8 cellular contexts compared by ENCODE assay signal in genomic region chr1:17053071-17053684, GRCh38. TPM values are rescaled to one million over a fixed set of nuclear protein-coding genes. Genes with fewer than 3 reads are reported as not detected.
DNase-seq lines count a peak whose midpoint lies in the region; ATAC-seq, FAIRE-seq and TF ChIP-seq lines count a peak whose summit lies in the region.

No MANE protein-coding gene starts in this region.

- POLR2A ChIA-PET in A549 (lab: Yijun Ruan, JAX) (no interaction called here), IMR-90 (lab: Charles Lee; ENCODE audit: unreplicated experiment) (no interaction called here)

- intact Hi-C loops in IMR-90 (cut with micrococcal nuclease): no loop called here
- intact Hi-C loops in breast epithelium (cut with DNase I; ENCODE audit: low total_unique reads): loop anchor here (10.0 kb wide), 1 partner anchor 182 kb away; no protein-coding TSS in a partner anchor
- intact Hi-C loops in mucosa of descending colon (cut with DNase I, micrococcal nuclease): no loop called here

- dilution Hi-C loops in IMR-90 (cut with HindIII; ENCODE audit: low sequenced_read_pairs, unreplicated experiment): no loop called here

- H2AK9ac ChIP-seq in IMR-90 (replicated peaks; ENCODE audit: low read depth, low read length, poor library complexity): peak overlapping the region; percentile 92

- peak overlapping the region; percentile 97 for H3K4ac ChIP-seq in IMR-90 (ENCODE audit: low read depth, low read length)

- in situ Hi-C loops in IMR-90 (cut with MboI; ENCODE audit: low sequenced_read_pairs): no loop called here

- no peak overlapping the region for H2BK20ac ChIP-seq in IMR-90 (ENCODE audit: low read depth, low read length)

- peaks cover 17% of the 10 kb centered on the region for H3K4me1 ChIP-seq in A549
- H3K4me1 ChIP-seq in IMR-90 (ENCODE audit: control insufficient read depth, insufficient read depth, low read length): peaks cover 4% of the 10 kb centered on the region; the same call in 1 of the 2 replicates
- H3K4me1 ChIP-seq in breast epithelium: peaks cover 4 to 11% of the 10 kb centered on the region in 2 donors
- peaks cover 20% of the 10 kb centered on the region for H3K4me1 ChIP-seq in mucosa of descending colon (ENCODE audit: low read depth)

- no peak for TF ChIP-seq POLR2A in A549 (IDR thresholded peaks at IDR 0.05; ENCODE audit: low read length)
- no peak for TF ChIP-seq POLR2A in IMR-90 (IDR thresholded peaks at IDR 0.05; ENCODE audit: low read depth, low read length)
- TF ChIP-seq POLR2A in breast epithelium (IDR thresholded peaks at IDR 0.05): no peak
- no peak for TF ChIP-seq POLR2A in GM12892 (IDR thresholded peaks at IDR 0.05; ENCODE audit: low read depth, low read length)
- no peak for TF ChIP-seq POLR2A in H54 (IDR thresholded peaks at IDR 0.05; ENCODE audit: low read depth, low read length)

- peaks cover 3% of the 10 kb centered on the region for H4K20me1 ChIP-seq in IMR-90 (ENCODE audit: insufficient read depth, low read length)

- H2BK5ac ChIP-seq in IMR-90 (ENCODE audit: low read depth, low read length, poor library complexity, severe bottlenecking): peak overlapping the region; percentile 55

- peak overlapping the region; percentile 97 for H3K14ac ChIP-seq in IMR-90 (replicated peaks; ENCODE audit: low read depth, low read length)

- no peak for ATAC-seq in A549
- ATAC-seq in IMR-90 (ENCODE audit: low read depth): no peak
- ATAC-seq in mucosa of descending colon: peak; percentile 32
- ATAC-seq in GM18520 (IDR thresholded peaks at IDR 0.05; ENCODE audit: unreplicated experiment): no peak

- H3K27ac ChIP-seq in A549: peak overlapping the region; percentile 78 to 95
- peak overlapping the region; percentile 79 for H3K27ac ChIP-seq in IMR-90 (ENCODE audit: insufficient read depth, low read length)
- peak overlapping the region; percentile 91 to 94 for H3K27ac ChIP-seq in breast epithelium

- TF ChIP-seq CTCF in A549 (IDR thresholded peaks at IDR 0.05) (no peak), IMR-90 (conservative IDR thresholded peaks at IDR 0.05; ENCODE audit: low read depth, low read length) (no peak), breast epithelium (IDR thresholded peaks at IDR 0.05) (no peak), mucosa of descending colon (IDR thresholded peaks at IDR 0.05) (no peak)

- H2BK120ac ChIP-seq in IMR-90 (ENCODE audit: low read depth, low read length): no peak overlapping the region

- TF ChIP-seq EP300 in A549 (IDR thresholded peaks at IDR 0.05): no peak

- TF ChIP-seq RAD21 in A549 (conservative IDR thresholded peaks at IDR 0.05 in 1 of 2, IDR thresholded peaks at IDR 0.05 in 1 of 2) (no peak), IMR-90 (IDR thresholded peaks at IDR 0.05; ENCODE audit: low read length) (no peak)

- H3K4me2 ChIP-seq in A549: peak overlapping the region; percentile 82
- H3K4me2 ChIP-seq in IMR-90 (ENCODE audit: low read depth, low read length): peak overlapping the region; percentile 99

- H3K9me1 ChIP-seq in IMR-90 (ENCODE audit: insufficient read depth, low read length): no peaks in the 10 kb centered on the region

- H3K9me3 ChIP-seq in A549: no peaks in the 10 kb centered on the region
- no peaks in the 10 kb centered on the region for H3K9me3 ChIP-seq in IMR-90 (ENCODE audit: control insufficient read depth, insufficient read depth, low read length)
- H3K9me3 ChIP-seq in breast epithelium: no peaks in the 10 kb centered on the region
- no peaks in the 10 kb centered on the region for H3K9me3 ChIP-seq in mucosa of descending colon

- DNase-seq in A549 (ENCODE audit: low read depth in 1 of 2, low spot score in 1 of 2) (no peak), IMR-90 (no peak), breast epithelium (ENCODE audit: low spot score in 2 of 2) (no peak), mucosa of descending colon (peak in 2 of 3 donors; percentile 24 to 43), GM12892 (ENCODE audit: insufficient read length) (no peak), H54 (ENCODE audit: insufficient read length, low spot score) (no peak)
- no peak for DNase-seq in activated CD8-positive, alpha-beta memory T cell treated with anti-CD3 and anti-CD28 coated beads, Interleukin-2, amount 50 U/mL, for 48 hours

- peak overlapping the region; percentile 87; the same call in 1 of the 2 replicates for H4K91ac ChIP-seq in IMR-90 (ENCODE audit: insufficient read depth, low read depth, low read length)

- H4K5ac ChIP-seq in IMR-90 (ENCODE audit: low read depth, low read length): no peak overlapping the region; the same call in 1 of the 2 replicates

- WGBS in A549 (ENCODE audit: missing lambda C conversion rate): 3% methylated on average over 12 of the region's 12 CpGs
- WGBS in IMR-90 (ENCODE audit: extremely low coverage in 2 of 2, insufficient read length in 1 of 2), 2 experiments: 20% methylated on average over 1 of the region's 12 CpGs; no CpG with 5 or more reads in 1 of the 2 experiments

- CTCF ChIA-PET in A549 (lab: Yijun Ruan, JAX) (no interaction called here), IMR-90 (lab: Yijun Ruan, JAX) (no interaction called here)

- H2BK15ac ChIP-seq in IMR-90 (ENCODE audit: low read depth, low read length): no peak overlapping the region

- H3K23ac ChIP-seq in IMR-90 (ENCODE audit: low read depth, low read length): peak overlapping the region; percentile 93

- no peak overlapping the region for H3K18ac ChIP-seq in IMR-90 (ENCODE audit: low read depth, low read length)

- H2AK5ac ChIP-seq in IMR-90 (ENCODE audit: low read depth, low read length): peak overlapping the region; percentile 66

- H3K9ac ChIP-seq in IMR-90 (ENCODE audit: low read depth, low read length): peak overlapping the region; percentile 93

- H4K8ac ChIP-seq in IMR-90 (ENCODE audit: low read depth in 2 of 2, low read length in 2 of 2): peak overlapping the region; percentile 91 to 98

- BruUV-seq in IMR-90 (replicated peaks; lab: Mats Ljungman, UMichigan): no TSS peak

- peak overlapping the region; percentile 98 for H2AFZ ChIP-seq in IMR-90 (replicated peaks; ENCODE audit: low read length, poor library complexity)

- H3K4me3 ChIP-seq in A549: peak overlapping the region; percentile 72
- H3K4me3 ChIP-seq in IMR-90 (ENCODE audit: insufficient read depth, low read depth, low read length): peak overlapping the region; percentile 86
- peak overlapping the region; percentile 74 to 86 (median 84) for H3K4me3 ChIP-seq in breast epithelium
- peak overlapping the region; percentile 63 for H3K4me3 ChIP-seq in mucosa of descending colon

- peak overlapping the region; percentile 87 for H3K56ac ChIP-seq in IMR-90 (ENCODE audit: extremely low read depth, insufficient read depth, low read length)

- peaks cover 4% of the 10 kb centered on the region for H3K36me3 ChIP-seq in IMR-90 (ENCODE audit: control insufficient read depth, insufficient read depth, low read length)
- no peaks in the 10 kb centered on the region for H3K36me3 ChIP-seq in breast epithelium
- H3K36me3 ChIP-seq in mucosa of descending colon (ENCODE audit: low read depth): no peaks in the 10 kb centered on the region

- peaks cover 15 to 32% of the 10 kb centered on the region in 2 experiments for H3K79me1 ChIP-seq in IMR-90 (ENCODE audit: low read depth in 1 of 2, low read length in 2 of 2)

- H3K27me3 ChIP-seq in IMR-90 (ENCODE audit: control insufficient read depth, insufficient read depth, low read length): no peaks in the 10 kb centered on the region
- H3K27me3 ChIP-seq in breast epithelium: no peaks in the 10 kb centered on the region

- FAIRE-seq in A549 (lab: Jason Lieb, UNC) (no peak), GM12892 (lab: Jason Lieb, UNC) (no peak), H54 (lab: Jason Lieb, UNC) (no peak)

TF ChIP-seq in A549, 52 proteins besides CTCF, POLR2A, EP300 and RAD21 (continues in another document):
- TF ChIP-seq RNF2 (IDR thresholded peaks at IDR 0.05; ENCODE audit: borderline replicate concordance, low read depth): no peak

TF ChIP-seq in IMR-90, 13 proteins besides CTCF, POLR2A, EP300 and RAD21 (continues in another document):
- TF ChIP-seq CHD1 (IDR thresholded peaks at IDR 0.05; ENCODE audit: low read depth, low read length) (no peak), MXI1 (IDR thresholded peaks at IDR 0.05; ENCODE audit: borderline replicate concordance, low read depth, low read length) (no peak), ELK1 (IDR thresholded peaks at IDR 0.05; ENCODE audit: borderline replicate concordance, low read depth, low read length) (no peak)

RNA-seq across cellular contexts. Expression of gene SDHB, which starts 0.7 kb away (rescaled TPM):
- polyA plus RNA-seq in A549 (2011; rRNA removed): 262 and 343 TPM in 2 replicates
- polyA plus RNA-seq in A549 (2012; cell fraction: cytosol; rRNA removed): 146 and 151 TPM in 2 replicates
- 62.1 and 92.4 TPM in 2 replicates for polyA plus RNA-seq in A549 (2012; cell fraction: nucleus; rRNA removed)
- 111 to 122 TPM (median 114 TPM) in 3 replicates for polyA plus RNA-seq in A549 (2017; fragmentation: RNase III; extraction: RNeasy Plus Mini Kit Qiagen cat#74134 plus additional on column Dnase treatment)
- 75.2 and 76.8 TPM in 2 replicates for polyA minus RNA-seq in A549 (2011; rRNA and poly(A)+ RNA removed)
- 143 and 206 TPM in 2 replicates for total RNA-seq in IMR-90 (2012; rRNA removed)
- polyA plus RNA-seq in IMR-90 (2012; rRNA removed): 122 and 125 TPM in 2 replicates
- 81.1 and 183 TPM in 2 replicates for polyA plus RNA-seq in IMR-90 (2012; cell fraction: cytosol; rRNA removed)
- 21.4 and 51.0 TPM in 2 replicates for polyA plus RNA-seq in IMR-90 (2012; cell fraction: nucleus; rRNA removed; ENCODE audit: low replicate concordance)
- 100 to 1,000 TPM in 1 of 3 donors, 10 to 100 TPM in 2; 80.6 to 106 (median 97.7) TPM for total RNA-seq in breast epithelium
- 100 to 1,000 TPM; 145 to 177 (median 163) TPM for total RNA-seq in mucosa of descending colon
- polyA plus RNA-seq in GM12892 (2012; ENCODE audit: missing spikeins): 156 TPM

RNA-seq across cellular contexts. Expression of gene ATP13A2, which starts 41.5 kb away (rescaled TPM):
- polyA plus RNA-seq in A549 (2011; rRNA removed): 7.9 and 11.7 TPM in 2 replicates
- 24.8 and 31.9 TPM in 2 replicates for polyA plus RNA-seq in A549 (2012; cell fraction: cytosol; rRNA removed)
- 46.4 and 62.8 TPM in 2 replicates for polyA plus RNA-seq in A549 (2012; cell fraction: nucleus; rRNA removed)
- polyA plus RNA-seq in A549 (2017; fragmentation: RNase III; extraction: RNeasy Plus Mini Kit Qiagen cat#74134 plus additional on column Dnase treatment): 18.5 to 25.7 TPM (median 23.1 TPM) in 3 replicates
- polyA minus RNA-seq in A549 (2011; rRNA and poly(A)+ RNA removed): 30.7 and 37.1 TPM in 2 replicates
- total RNA-seq in IMR-90 (2012; rRNA removed): 3.9 and 5.7 TPM in 2 replicates
- 18.9 and 19.6 TPM in 2 replicates for polyA plus RNA-seq in IMR-90 (2012; rRNA removed)
- 10.3 and 22.1 TPM in 2 replicates for polyA plus RNA-seq in IMR-90 (2012; cell fraction: cytosol; rRNA removed)
- polyA plus RNA-seq in IMR-90 (2012; cell fraction: nucleus; rRNA removed; ENCODE audit: low replicate concordance): 17.2 and 49.7 TPM in 2 replicates
- 10 to 100 TPM; 17.3 to 31.5 (median 31.3) TPM for total RNA-seq in breast epithelium
- total RNA-seq in mucosa of descending colon: 10 to 100 TPM; 36.0 to 53.5 (median 44.1) TPM
- 5.0 TPM for polyA plus RNA-seq in GM12892 (2012; ENCODE audit: missing spikeins)

Comparison
In these comparisons a context has a peak if more than half of its experiments do, and no peak if none do; other contexts are left out.
1. DNase-seq: peak in mucosa of descending colon (2 of 3); none in A549 (0 of 2), IMR-90 (single experiment), breast epithelium (0 of 2), GM12892 (single experiment), activated CD8-positive, alpha-beta memory T cell treated with anti-CD3 and anti-CD28 coated beads, Interleukin-2, amount 50 U/mL, for 48 hours (single experiment) and H54 (single experiment).
2. Peak in every context shown above with its lines, with median percentiles within 50 percentile points of each other: H3K27ac ChIP-seq and H3K4me3 ChIP-seq.